ENCODE assay signal across 9 cellular contexts in genomic region chr19:52748336-52748950, GRCh38. TPM values are rescaled to one million over a fixed set of nuclear protein-coding genes. Genes with fewer than 3 reads are reported as not detected.
A peak's percentile ranks its signal among the peaks of the same experiment; 100 is the strongest.
DNase-seq lines count a peak whose midpoint lies in the region; TF ChIP-seq lines count a peak whose summit lies in the region.
"Had no signal": no experiment of that assay in that cellular context is flagged by ENCODE, and none has a peak within 500 bp of the region (broad histone marks: within the 10 kb centered on the region; RNA-seq: fewer than 3 reads in every experiment).

No MANE protein-coding gene starts in this region.

- DNase-seq in fibroblast of pulmonary artery (ENCODE audit: low read depth) (peak; percentile 61), prostate gland (ENCODE audit: low spot score) (peak; percentile 22), NCI-H774 (lab: John Stamatoyannopoulos, UW) (no peak), ecto neural progenitor cell (ENCODE audit: low spot score) (no peak), mesenteric fat pad (ENCODE audit: low spot score) (no peak)

- TF ChIP-seq CTCF in GM12872 (IDR thresholded peaks at IDR 0.05; ENCODE audit: insufficient read depth, low read depth, low read length) (peak; percentile 18; the same call in 1 of the 3 replicates), OCI-LY3 (IDR thresholded peaks at IDR 0.05; ENCODE audit: low read depth, low read length) (peak; percentile 65), fibroblast of pulmonary artery (IDR thresholded peaks at IDR 0.05; ENCODE audit: low read length, missing control alignments) (peak; percentile 34), prostate gland (IDR thresholded peaks at IDR 0.05) (peak in 3 of 4 experiments; percentile 24 to 59 (median 46))

- H3K9ac ChIP-seq in OCI-LY3 (ENCODE audit: low read length): no peak overlapping the region

- H2AFZ ChIP-seq in OCI-LY3 (ENCODE audit: low read depth, low read length): peak overlapping the region; percentile 78; the same call in 1 of the 2 replicates

- intact Hi-C loops in prostate gland (cut with DNase I): loop anchor here (10.0 kb wide), 1 partner anchor 504 kb away; no protein-coding TSS in a partner anchor

- no peaks in the 10 kb centered on the region for H3K4me1 ChIP-seq in OCI-LY3 (ENCODE audit: low read length)
- peaks cover 3% of the 10 kb centered on the region for H3K4me1 ChIP-seq in prostate gland (replicated peaks)
- H3K4me1 ChIP-seq: SJSA1 had no signal

- H3K4me2 ChIP-seq in OCI-LY3 (ENCODE audit: low read length): peak overlapping the region; percentile 51

- H3K27me3 ChIP-seq in OCI-LY3 (ENCODE audit: low read depth, low read length) (no peaks in the 10 kb centered on the region), prostate gland (replicated peaks; ENCODE audit: insufficient read depth) (no peaks in the 10 kb centered on the region)
- H3K27me3 ChIP-seq: SJSA1 had no signal

- 0 out of 2 replicates have a peak overlapping the region, but pooled peaks have one; percentile 21 for H3K4me3 ChIP-seq in OCI-LY3 (ENCODE audit: low read length)
- H3K4me3 ChIP-seq in fibroblast of pulmonary artery (replicated peaks; ENCODE audit: low read depth, low read length): no peak overlapping the region
- no peak overlapping the region for H3K4me3 ChIP-seq in prostate gland
- H3K4me3 ChIP-seq: mucosa of descending colon, SJSA1 had no signal

- no peaks in the 10 kb centered on the region for H3K79me2 ChIP-seq in OCI-LY3 (ENCODE audit: low read length)

- H3K27ac ChIP-seq in OCI-LY3 (ENCODE audit: low read length): no peak overlapping the region
- no peak overlapping the region for H3K27ac ChIP-seq in prostate gland
- H3K27ac ChIP-seq: SJSA1 had no signal

- TF ChIP-seq POLR2A in prostate gland (IDR thresholded peaks at IDR 0.05): no peak

- H3K36me3 ChIP-seq in OCI-LY3 (replicated peaks; ENCODE audit: low read depth, low read length) (no peaks in the 10 kb centered on the region), prostate gland (no peaks in the 10 kb centered on the region)
- H3K36me3 ChIP-seq: SJSA1 had no signal

- WGBS in prostate gland: 18% methylated on average over 8 of the region's 8 CpGs

- H4K20me1 ChIP-seq in OCI-LY3 (ENCODE audit: insufficient read depth, low read length): no peaks in the 10 kb centered on the region

- H3K9me3 ChIP-seq in OCI-LY3 (ENCODE audit: insufficient read depth, low read length): no peaks in the 10 kb centered on the region
- no peaks in the 10 kb centered on the region for H3K9me3 ChIP-seq in prostate gland
- H3K9me3 ChIP-seq: mucosa of descending colon, SJSA1 had no signal

RNA-seq across cellular contexts. Expression of gene ZNF611, which starts 13.6 kb away (rescaled TPM):
- total RNA-seq in prostate gland: 10 to 100 TPM; 12.0 to 15.3 TPM
- total RNA-seq in mesenteric fat pad: 23.1 TPM

RNA-seq across cellular contexts. Expression of gene ZNF600, which starts 38.1 kb away (rescaled TPM):
- total RNA-seq in prostate gland: 10 to 100 TPM in 1 of 2 donors, 1 to 10 TPM in 1; 8.7 to 21.2 TPM
- 8.4 TPM for total RNA-seq in mesenteric fat pad

Comparison
In these comparisons a context has a peak if more than half of its experiments do, and no peak if none do; other contexts are left out.
1. DNase-seq: peak in fibroblast of pulmonary artery (single experiment) and prostate gland (single experiment); none in NCI-H774 (single experiment), ecto neural progenitor cell (single experiment) and mesenteric fat pad (single experiment).
2. Peak in every context shown above with its lines, with median percentiles within 50 percentile points of each other: CTCF ChIP-seq.